12 cellular contexts compared by ENCODE assay signal in the genomic region with DNA sequence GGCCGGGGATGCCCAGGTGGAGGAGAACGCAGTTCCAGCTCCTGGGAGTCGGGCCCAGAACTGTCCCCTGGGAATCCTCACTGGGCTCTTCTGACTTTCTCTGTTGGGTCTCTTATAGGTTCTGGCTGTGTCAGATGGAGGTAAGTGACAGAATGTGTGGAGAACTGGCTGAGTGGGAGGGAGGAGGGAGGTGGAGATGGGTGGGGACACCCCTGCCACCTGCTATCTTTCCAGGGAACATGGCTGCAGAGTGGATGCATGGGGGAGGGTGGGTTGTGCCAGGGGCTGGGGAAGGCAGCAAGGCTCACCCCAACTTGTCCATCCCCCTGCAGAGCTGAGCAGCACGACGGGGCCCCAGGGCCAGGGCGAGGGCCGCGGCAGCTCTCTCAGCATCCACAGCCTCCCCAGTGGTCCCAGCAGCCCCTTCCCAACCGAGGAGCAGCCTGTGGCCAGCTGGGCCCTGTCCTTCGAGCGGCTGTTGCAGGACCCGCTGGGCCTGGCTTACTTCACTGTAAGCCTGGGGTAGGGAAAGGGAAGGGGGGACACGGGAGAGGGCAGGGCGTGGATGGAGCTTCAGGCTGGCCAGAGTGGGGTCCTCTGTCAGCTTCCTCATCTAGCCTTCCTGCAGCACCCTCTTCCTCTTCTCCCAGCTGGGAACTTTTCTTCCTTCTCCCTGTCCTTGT. TPM values are rescaled to one million over a fixed set of nuclear protein-coding genes. Genes with fewer than 3 reads are reported as not detected.
DNase-seq lines count a peak whose midpoint lies in the region; ATAC-seq and TF ChIP-seq lines count a peak whose summit lies in the region.
"Had no signal": no experiment of that assay in that cellular context is flagged by ENCODE, and none has a peak within 500 bp of the region (broad histone marks: within the 10 kb centered on the region; RNA-seq: fewer than 3 reads in every experiment).

No MANE protein-coding gene starts in this region.

- H3K9ac ChIP-seq in mesendoderm (ENCODE audit: low read length): peak overlapping the region; percentile 90

- peak overlapping the region; percentile 97 for H3K56ac ChIP-seq in mesendoderm (ENCODE audit: low read length)

- peaks cover 9% of the 10 kb centered on the region for H3K4me1 ChIP-seq in mesendoderm (ENCODE audit: control insufficient read depth, low read depth, low read length)
- H3K4me1 ChIP-seq in suprapubic skin: peaks cover 77% of the 10 kb centered on the region

- peak overlapping the region in 4 of 5 experiments; percentile 60 to 99 (median 97) for H3K27ac Mint-ChIP-seq in brain
- no peak overlapping the region for H3K27ac Mint-ChIP-seq in activated CD4-positive, alpha-beta T cell treated with anti-CD3 and anti-CD28 coated beads for 36 hours

- no peak for ATAC-seq in activated CD4-positive, alpha-beta T cell treated with anti-CD3 and anti-CD28 coated beads for 36 hours
- no peak for ATAC-seq in GM21360 (IDR thresholded peaks at IDR 0.05; ENCODE audit: unreplicated experiment)
- ATAC-seq: A549 had no signal

- peak; percentile 31 for DNase-seq in NCI-H82 (lab: John Stamatoyannopoulos, UW)
- no peak for DNase-seq in NCI-H82 treated with DMSO at 0.1 percent for 48 hours (lab: John Stamatoyannopoulos, UW; ENCODE audit: unreplicated experiment)
- DNase-seq in mesendoderm: no peak
- no peak for DNase-seq in suprapubic skin (ENCODE audit: low spot score in 2 of 2)
- no peak for DNase-seq in activated CD4-positive, alpha-beta T cell treated with anti-CD3 and anti-CD28 coated beads for 36 hours
- no peak for DNase-seq in GM19240 (ENCODE audit: insufficient read length, low spot score)
- DNase-seq: activated CD4-positive, CD25-positive, alpha-beta regulatory T cell treated with anti-CD3 and anti-CD28 coated beads, Interleukin-2, amount 50 U/mL, for 72 hours; naive B cell had no signal

- no peak overlapping the region for H2BK15ac ChIP-seq in mesendoderm (replicated peaks; ENCODE audit: low read depth)

- H3K4me1 Mint-ChIP-seq in brain: peaks cover 58% of the 10 kb centered on the region
- H3K4me1 Mint-ChIP-seq in activated CD4-positive, alpha-beta T cell treated with anti-CD3 and anti-CD28 coated beads for 36 hours: peaks cover 74% of the 10 kb centered on the region

- peak overlapping the region; percentile 18 for H3K27ac ChIP-seq in mesendoderm (ENCODE audit: low read depth, low read length)
- peak overlapping the region; percentile 83 for H3K27ac ChIP-seq in suprapubic skin
- H3K27ac ChIP-seq: A549 had no signal

- H3K9me3 Mint-ChIP-seq in brain: peaks cover 0 to 4% (median 0%) of the 10 kb centered on the region in 5 experiments
- no peaks in the 10 kb centered on the region for H3K9me3 Mint-ChIP-seq in activated CD4-positive, alpha-beta T cell treated with anti-CD3 and anti-CD28 coated beads for 36 hours (ENCODE audit: low read depth)
- H3K9me3 Mint-ChIP-seq: naive B cell had no signal

- no peaks in the 10 kb centered on the region for H3K79me2 ChIP-seq in mesendoderm (ENCODE audit: control insufficient read depth, insufficient read depth, low read length)

- H2AK5ac ChIP-seq in mesendoderm (ENCODE audit: low read length): peak overlapping the region; percentile 45

- no peak overlapping the region for H3K4ac ChIP-seq in mesendoderm (ENCODE audit: low read depth, low read length)

- POLR2A ChIA-PET in activated CD4-positive, alpha-beta T cell treated with anti-CD3 and anti-CD28 coated beads for 36 hours (lab: Charles Lee): no interaction called here

- peak overlapping the region; percentile 83 for H3K23ac ChIP-seq in mesendoderm (ENCODE audit: low read length)

- H4K5ac ChIP-seq in mesendoderm (ENCODE audit: low read length): no peak overlapping the region

- peak overlapping the region; percentile 25 for H2BK5ac ChIP-seq in mesendoderm (ENCODE audit: low read length)

- H3K36me3 ChIP-seq in mesendoderm (ENCODE audit: control insufficient read depth, insufficient read depth, low read length): no peaks in the 10 kb centered on the region
- no peaks in the 10 kb centered on the region for H3K36me3 ChIP-seq in suprapubic skin

- no peak overlapping the region for H2BK120ac ChIP-seq in mesendoderm (ENCODE audit: low read depth, low read length)

- peak overlapping the region in 4 of 5 experiments; percentile 81 to 89 (median 86) for H3K4me3 Mint-ChIP-seq in brain
- no peak overlapping the region for H3K4me3 Mint-ChIP-seq in activated CD4-positive, alpha-beta T cell treated with anti-CD3 and anti-CD28 coated beads for 36 hours

- no peaks in the 10 kb centered on the region for H3K36me3 Mint-ChIP-seq in brain
- H3K36me3 Mint-ChIP-seq in activated CD4-positive, alpha-beta T cell treated with anti-CD3 and anti-CD28 coated beads for 36 hours (ENCODE audit: low read depth): peaks cover 30% of the 10 kb centered on the region

- no peak overlapping the region for H3K18ac ChIP-seq in mesendoderm (ENCODE audit: low read length)

- no peaks in the 10 kb centered on the region for H3K9me3 ChIP-seq in suprapubic skin
- H3K9me3 ChIP-seq: A549 had no signal

- no CpG with 5 or more reads among the region's 14 CpGs for WGBS in mesendoderm (ENCODE audit: extremely low coverage, insufficient coverage, low lambda C conversion rate)
- WGBS in suprapubic skin: 81% methylated on average over 7 of the region's 14 CpGs

- no peak for TF ChIP-seq EP300 in suprapubic skin (IDR thresholded peaks at IDR 0.05)

- CTCF ChIA-PET in activated CD4-positive, alpha-beta T cell treated with anti-CD3 and anti-CD28 coated beads for 36 hours (lab: Charles Lee): interaction anchor here (1.2 to 2.4 kb wide), 5 partner anchors 11 to 91 kb away, joined by 4 to 15 read pairs (median 5); no protein-coding TSS in a partner anchor

- no peaks in the 10 kb centered on the region for H3K27me3 ChIP-seq in mesendoderm (ENCODE audit: insufficient read depth, low read length, poor library complexity)
- no peaks in the 10 kb centered on the region for H3K27me3 ChIP-seq in suprapubic skin

- no peak overlapping the region for H3K4me3 ChIP-seq in mesendoderm (ENCODE audit: low read length)
- H3K4me3 ChIP-seq in suprapubic skin: no peak overlapping the region
- H3K4me3 ChIP-seq: A549 had no signal

- peaks cover 27% of the 10 kb centered on the region for H3K27me3 Mint-ChIP-seq in brain
- no peaks in the 10 kb centered on the region for H3K27me3 Mint-ChIP-seq in activated CD4-positive, alpha-beta T cell treated with anti-CD3 and anti-CD28 coated beads for 36 hours
- H3K27me3 Mint-ChIP-seq: naive B cell had no signal

- TF ChIP-seq CTCF in brain (conservative IDR thresholded peaks at IDR 0.05): no peak
- no peak for TF ChIP-seq CTCF in suprapubic skin (IDR thresholded peaks at IDR 0.05)

- no peaks in the 10 kb centered on the region for H3K79me1 ChIP-seq in mesendoderm (ENCODE audit: low read length)

- no peak overlapping the region for H4K8ac ChIP-seq in mesendoderm (ENCODE audit: low read depth, low read length)

- peak overlapping the region; percentile 45 for H3K4me2 ChIP-seq in mesendoderm (ENCODE audit: low read length)
- H3K4me2 ChIP-seq: A549 had no signal

- intact Hi-C loops in activated CD4-positive, alpha-beta T cell treated with anti-CD3 and anti-CD28 coated beads for 36 hours (cut with DNase I, micrococcal nuclease): loop anchor here in 1 of 2 experiments (2.0 kb wide), 1 partner anchor 63 kb away; no protein-coding TSS in a partner anchor

- no peak for TF ChIP-seq POLR2A in suprapubic skin (IDR thresholded peaks at IDR 0.05)

RNA-seq across cellular contexts. Expression of gene RGS14, which starts 8.3 kb away (rescaled TPM):
- polyA plus RNA-seq in brain (ENCODE audit: insufficient read depth, low read depth, low replicate concordance): 10.7 TPM
- polyA plus RNA-seq in mesendoderm (2013, experiment 1 of 2): 8.6 TPM
- polyA plus RNA-seq in mesendoderm (2013, experiment 2 of 2): 8.8 TPM
- 10 to 100 TPM; 38.5 to 85.9 (median 68.8) TPM for total RNA-seq in suprapubic skin
- 10 to 100 TPM; 43.8 to 62.0 TPM for total RNA-seq in activated CD4-positive, alpha-beta T cell treated with anti-CD3 and anti-CD28 coated beads for 36 hours

RNA-seq across cellular contexts. Expression of gene LMAN2, which starts 14.5 kb away (rescaled TPM):
- 130 TPM for polyA plus RNA-seq in brain (ENCODE audit: insufficient read depth, low read depth, low replicate concordance)
- polyA plus RNA-seq in mesendoderm (2013, experiment 1 of 2): 179 TPM
- 188 TPM for polyA plus RNA-seq in mesendoderm (2013, experiment 2 of 2)
- 100 to 1,000 TPM; 119 to 191 (median 160) TPM for total RNA-seq in suprapubic skin
- total RNA-seq in activated CD4-positive, alpha-beta T cell treated with anti-CD3 and anti-CD28 coated beads for 36 hours: 10 to 100 TPM; 74.5 to 92.1 TPM

RNA-seq across cellular contexts. Expression of gene SLC34A1, which starts 18.2 kb away (rescaled TPM):
- polyA plus RNA-seq in brain (ENCODE audit: insufficient read depth, low read depth, low replicate concordance): not detected
- not detected for polyA plus RNA-seq in mesendoderm (2013, experiment 1 of 2)
- polyA plus RNA-seq in mesendoderm (2013, experiment 2 of 2): not detected
- under 1 TPM in 1 of 4 donors, not detected in 3; 0.29 TPM for total RNA-seq in suprapubic skin
- under 1 TPM in 1 of 2 experiments, not detected in 1; 0.14 TPM for total RNA-seq in activated CD4-positive, alpha-beta T cell treated with anti-CD3 and anti-CD28 coated beads for 36 hours
- total RNA-seq: MCF 10A had no signal

RNA-seq across cellular contexts. Expression of gene PFN3, which starts 34.5 kb away (rescaled TPM):
- not detected for polyA plus RNA-seq in brain (ENCODE audit: insufficient read depth, low read depth, low replicate concordance)
- not detected for polyA plus RNA-seq in mesendoderm (2013, experiment 1 of 2)
- polyA plus RNA-seq in mesendoderm (2013, experiment 2 of 2): not detected
- not detected for total RNA-seq in suprapubic skin
- total RNA-seq in activated CD4-positive, alpha-beta T cell treated with anti-CD3 and anti-CD28 coated beads for 36 hours: not detected
- total RNA-seq: MCF 10A had no signal
- polyA plus RNA-seq: A549 had no signal

RNA-seq across cellular contexts. Expression of gene F12, which starts 43.4 kb away (rescaled TPM):
- 3.7 TPM for polyA plus RNA-seq in brain (ENCODE audit: insufficient read depth, low read depth, low replicate concordance)
- 0.24 TPM for polyA plus RNA-seq in mesendoderm (2013, experiment 1 of 2)
- 0.25 TPM for polyA plus RNA-seq in mesendoderm (2013, experiment 2 of 2)
- total RNA-seq in suprapubic skin: 10 to 100 TPM in 1 of 4 donors, 1 to 10 TPM in 3; 2.3 to 18.4 (median 7.1) TPM
- total RNA-seq in activated CD4-positive, alpha-beta T cell treated with anti-CD3 and anti-CD28 coated beads for 36 hours: 1 to 10 TPM; 3.4 to 4.9 TPM
